In genomic region chr14:97104029-97104428, GRCh38 we compare ENCODE assay signal across 30 cellular contexts.
"Had no signal": no experiment of that assay in that cellular context is flagged by ENCODE, and none has a peak within 500 bp of the region (broad histone marks: within the 10 kb centered on the region; RNA-seq: fewer than 3 reads in every experiment).

No MANE protein-coding gene starts in this region.

- H3K27ac ChIP-seq: adrenal gland, body of pancreas, brain microvascular endothelial cell, breast epithelium, VCaP had no signal

- H3K27me3 ChIP-seq: adrenal gland, body of pancreas, brain microvascular endothelial cell, breast epithelium had no signal

- H3K4me1 ChIP-seq: adrenal gland, body of pancreas, breast epithelium had no signal

- H3K9me3 ChIP-seq: adrenal gland, body of pancreas had no signal

- H3K36me3 ChIP-seq: adrenal gland, brain microvascular endothelial cell, breast epithelium had no signal

- DNase-seq: activated B cell treated with CpG ODN at 0.5 μM for 24 hours; activated CD4-positive, alpha-beta memory T cell treated with anti-CD3 and anti-CD28 coated beads for 36 hours; activated CD4-positive, alpha-beta T cell treated with anti-CD3 and anti-CD28 coated beads for 4 hours; activated CD4-positive, alpha-beta T cell treated with anti-CD3 and anti-CD28 coated beads, Interleukin-2, amount 10 ng/mL, durations not matched to agents 24 days and 14 days; activated CD4-positive, alpha-beta T cell treated with anti-CD3 and anti-CD28 coated beads, Interleukin-2, amount 50 U/mL, for 1 hour; activated CD4-positive, alpha-beta T cell treated with anti-CD3 and anti-CD28 coated beads, Interleukin-2, amount 50 U/mL, for 4 hours; activated CD4-positive, CD25-positive, alpha-beta regulatory T cell treated with anti-CD3 and anti-CD28 coated beads, Interleukin-2, amount 50 U/mL, for 72 hours; activated CD8-positive, alpha-beta memory T cell treated with anti-CD3 and anti-CD28 coated beads, Interleukin-2, amount 50 U/mL, for 4 hours; activated CD8-positive, alpha-beta T cell treated with anti-CD3 and anti-CD28 coated beads for 36 hours; activated effector memory CD4-positive, alpha-beta T cell treated with anti-CD3 and anti-CD28 coated beads, Interleukin-2, amount 50 U/mL, for 16 hours; activated gamma-delta T cell treated with Interleukin-2 at 50 U/mL for 16 hours; activated naive CD4-positive, alpha-beta T cell; activated naive CD4-positive, alpha-beta T cell treated with anti-CD3 and anti-CD28 coated beads for 36 hours; activated naive CD4-positive, alpha-beta T cell treated with anti-CD3 and anti-CD28 coated beads, Interleukin-2, amount 50 U/mL, for 16 hours; activated naive CD8-positive, alpha-beta T cell treated with anti-CD3 and anti-CD28 coated beads for 36 hours; activated T-cell treated with anti-CD3 and anti-CD28 coated beads for 4 hours; activated T-cell treated with anti-CD3 and anti-CD28 coated beads, Interleukin-2, amount 50 U/mL, for 1 hour; activated T-cell treated with anti-CD3 and anti-CD28 coated beads, Interleukin-2, amount 50 U/mL, for 4 hours; activated T-cell treated with anti-CD3 and anti-CD28 coated beads, Interleukin-2, amount 50 U/mL, for 72 hours; adrenal gland; amniotic stem cell; aorta; body of pancreas; brain microvascular endothelial cell; central memory CD4-positive, alpha-beta T cell; cerebellar nuclear complex; T-helper 2 cell; T-helper 9 cell had no signal

- H3K4me3 ChIP-seq: adrenal gland, body of pancreas, breast epithelium had no signal
